15 cellular contexts compared by ENCODE assay signal in genomic region chr6:88975369-88975768, GRCh38.
"Had no signal": no experiment of that assay in that cellular context is flagged by ENCODE, and none has a peak within 500 bp of the region (broad histone marks: within the 10 kb centered on the region; RNA-seq: fewer than 3 reads in every experiment).

No MANE protein-coding gene starts in this region.

- H3K4me1 ChIP-seq: esophagus muscularis mucosa, left ventricle myocardium inferior, pancreas, sigmoid colon, spleen had no signal

- H3K9me3 ChIP-seq: esophagus muscularis mucosa, left ventricle myocardium inferior, pancreas, sigmoid colon, spleen had no signal

- DNase-seq: activated CD4-positive, alpha-beta T cell treated with anti-CD3 and anti-CD28 coated beads, Interleukin-2, amount 50 U/mL, for 48 hours; activated CD4-positive, CD25-positive, alpha-beta regulatory T cell treated with anti-CD3 and anti-CD28 coated beads, Interleukin-2, amount 50 U/mL, for 72 hours; hippocampal formation; kidney; left ventricle myocardium inferior; naive B cell; pancreas; sigmoid colon; spleen; T-helper 9 cell had no signal

- H3K9me3 Mint-ChIP-seq: activated naive CD4-positive, alpha-beta T cell treated with anti-CD3 and anti-CD28 coated beads, Interleukin-2, amount 50 U/mL, for 24 hours; activated T-helper 2 cell treated with anti-CD3 and anti-CD28 coated beads, Interferon-gamma antibody, Interleukin-2, Interleukin-4, amounts not matched to agents 10 μg/mL and 5 μg/mL and 100 μg/mL, durations not matched to agents 14 hours and 24 hours and 36 hours; stimulated activated naive CD8-positive, alpha-beta T cell treated with anti-CD3 and anti-CD28 coated beads, Interleukin-15, Interleukin-2, amounts not matched to agents 100 ng/mL and 50 ng/mL, for 24 hours; type B pancreatic cell had no signal

- H3K36me3 ChIP-seq: esophagus muscularis mucosa, left ventricle myocardium inferior, pancreas, sigmoid colon, spleen had no signal

- ATAC-seq: pancreas had no signal

- H3K4me3 ChIP-seq: esophagus muscularis mucosa, left ventricle myocardium inferior, pancreas, sigmoid colon, spleen had no signal

- H3K27ac ChIP-seq: esophagus muscularis mucosa, left ventricle myocardium inferior, pancreas, sigmoid colon, spleen had no signal

- H3K27ac Mint-ChIP-seq: activated naive CD4-positive, alpha-beta T cell treated with anti-CD3 and anti-CD28 coated beads, Interleukin-2, amount 50 U/mL, for 24 hours; activated T-helper 2 cell treated with anti-CD3 and anti-CD28 coated beads, Interferon-gamma antibody, Interleukin-2, Interleukin-4, amounts not matched to agents 10 μg/mL and 5 μg/mL and 100 μg/mL, durations not matched to agents 14 hours and 24 hours and 36 hours; naive B cell; stimulated activated naive CD8-positive, alpha-beta T cell treated with anti-CD3 and anti-CD28 coated beads, Interleukin-15, Interleukin-2, amounts not matched to agents 100 ng/mL and 50 ng/mL, for 24 hours; type B pancreatic cell had no signal

- H3K27me3 Mint-ChIP-seq: activated naive CD4-positive, alpha-beta T cell treated with anti-CD3 and anti-CD28 coated beads, Interleukin-2, amount 50 U/mL, for 24 hours; naive B cell; stimulated activated naive CD8-positive, alpha-beta T cell treated with anti-CD3 and anti-CD28 coated beads, Interleukin-15, Interleukin-2, amounts not matched to agents 100 ng/mL and 50 ng/mL, for 24 hours; type B pancreatic cell had no signal

- H3K27me3 ChIP-seq: esophagus muscularis mucosa, pancreas, sigmoid colon, spleen had no signal

- H3K4me1 Mint-ChIP-seq: naive B cell had no signal

- H3K4me3 Mint-ChIP-seq: activated naive CD4-positive, alpha-beta T cell treated with anti-CD3 and anti-CD28 coated beads, Interleukin-2, amount 50 U/mL, for 24 hours; stimulated activated naive CD8-positive, alpha-beta T cell treated with anti-CD3 and anti-CD28 coated beads, Interleukin-15, Interleukin-2, amounts not matched to agents 100 ng/mL and 50 ng/mL, for 24 hours; type B pancreatic cell had no signal
